In the genomic region with DNA sequence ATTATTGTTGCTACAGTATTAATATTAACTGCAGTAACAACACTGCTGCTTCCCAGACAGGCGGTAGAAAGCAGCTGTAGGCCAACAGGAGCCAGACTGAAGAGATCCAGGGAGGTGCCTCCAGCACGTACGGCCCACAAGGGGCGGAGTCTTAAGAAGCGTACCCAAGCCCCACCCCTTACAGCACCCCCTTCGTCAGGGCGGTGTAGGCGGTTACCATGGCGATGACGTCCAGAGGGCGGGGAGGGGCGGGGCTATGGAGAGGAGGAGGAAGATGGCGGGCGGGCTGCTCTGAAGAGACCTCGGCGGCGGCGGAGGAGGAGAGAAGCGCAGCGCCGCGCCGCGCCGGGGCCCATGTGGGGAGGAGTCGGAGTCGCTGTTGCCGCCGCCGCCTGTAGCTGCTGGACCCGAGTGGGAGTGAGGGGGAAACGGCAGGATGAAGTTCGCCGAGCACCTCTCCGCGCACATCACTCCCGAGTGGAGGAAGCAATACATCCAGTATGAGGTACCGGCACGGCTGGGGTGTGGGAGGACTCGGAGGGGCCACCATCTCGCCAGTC, we compare ENCODE assay signal across 8 cellular contexts. TPM values are rescaled to one million over a fixed set of nuclear protein-coding genes. Genes with fewer than 3 reads are reported as not detected.
DNase-seq lines count a peak whose midpoint lies in the region; ATAC-seq and TF ChIP-seq lines count a peak whose summit lies in the region.

XPR1 (plus strand) TSS at position 257 of the 560 bp plus-strand sequence; CDS start at position 437, 180 bp downstream.

- peak within 1 kb of the TSS; percentile 78 for H3K9ac ChIP-seq in SK-N-SH

- peak; percentile 43 for TF ChIP-seq CTCF in GM10248 (IDR thresholded peaks at IDR 0.05; ENCODE audit: control extremely low read depth, extremely low read depth, low read depth, missing control alignments)
- no peak for TF ChIP-seq CTCF in SK-N-SH (IDR thresholded peaks at IDR 0.05)

- CTCF ChIA-PET in GM10248 (lab: Yijun Ruan, JAX) (interaction anchor here (0.7 to 2.5 kb wide), 13 partner anchors 13 to 536 kb away, joined by 3 to 7 read pairs (median 3); no protein-coding TSS in a partner anchor), SK-N-SH (lab: Yijun Ruan, JAX) (interaction anchor here (0.9 to 3.9 kb wide), 12 partner anchors 11 to 231 kb away, joined by 3 to 27 read pairs (median 4); no protein-coding TSS in a partner anchor)

- peak within 1 kb of the TSS; percentile 72 to 99 for H3K4me3 ChIP-seq in SK-N-SH (ENCODE audit: low read depth in 2 of 2, low read length in 1 of 2)

- peaks cover 3% of the 10 kb centered on the region for H3F3A ChIP-seq in SK-N-SH (replicated peaks; ENCODE audit: insufficient read depth)

- H3K9me3 ChIP-seq in SK-N-SH: no peaks in the 10 kb centered on the region

- under 1% methylated on average over 13 of the region's 41 CpGs for WGBS in SK-N-SH (ENCODE audit: low lambda C conversion rate)

- ATAC-seq in HG02571 (IDR thresholded peaks at IDR 0.05; ENCODE audit: unreplicated experiment): peak; percentile 97

- peak within 1 kb of the TSS; percentile 85 for H2AFZ ChIP-seq in SK-N-SH (ENCODE audit: low read depth)

- H3K27me3 ChIP-seq in SK-N-SH (ENCODE audit: insufficient read depth): no peaks in the 10 kb centered on the region

- DNase-seq in GM10248 (ENCODE audit: extremely low spot score) (peak; percentile 96), NCI-H1048 (lab: John Stamatoyannopoulos, UW) (peak; percentile 100), SK-N-SH (peak; percentile 95), globus pallidus (ENCODE audit: low spot score) (peak; percentile 100), occipital lobe (lab: John Stamatoyannopoulos, UW) (peak; percentile 99)
- peak; percentile 96 for DNase-seq in activated naive CD4-positive, alpha-beta T cell treated with anti-CD3 and anti-CD28 coated beads, Interleukin-2, amount 50 U/mL, for 16 hours

- H3K36me3 ChIP-seq in SK-N-SH (replicated peaks in 1 of 2; ENCODE audit: control insufficient read depth in 1 of 2, insufficient read depth in 2 of 2, low read length in 1 of 2): no peaks in the 10 kb centered on the region

- H3K9me2 ChIP-seq in SK-N-SH: no peaks in the 10 kb centered on the region

- TF ChIP-seq EP300 in SK-N-SH (IDR thresholded peaks at IDR 0.05; ENCODE audit: borderline replicate concordance in 1 of 2, low read depth in 1 of 2, low read length in 1 of 2): no peak

- H4K20me1 ChIP-seq in SK-N-SH (ENCODE audit: insufficient read depth): peaks cover 19% of the 10 kb centered on the region

- H3K79me2 ChIP-seq in SK-N-SH (ENCODE audit: insufficient read depth): peaks cover 42% of the 10 kb centered on the region

- H3K4me2 ChIP-seq in SK-N-SH: peak within 1 kb of the TSS; percentile 80

- POLR2A ChIA-PET in GM10248 (lab: Yijun Ruan, JAX): no interaction called here
- POLR2A ChIA-PET in SK-N-SH (lab: Yijun Ruan, JAX): interaction anchor here (0.5 to 1.2 kb wide), 3 partner anchors 94 to 133 kb away, joined by 3 to 4 read pairs (median 3); no protein-coding TSS in a partner anchor

- TF ChIP-seq RAD21 in SK-N-SH (IDR thresholded peaks at IDR 0.05; ENCODE audit: low read length): peak; percentile 44; the same call in 1 of the 2 replicates

- peaks cover 20 to 22% of the 10 kb centered on the region in 2 experiments; a peak in 3 of 4 replicates for H3K4me1 ChIP-seq in SK-N-SH (ENCODE audit: control insufficient read depth in 1 of 2, insufficient read depth in 2 of 2, low read depth in 1 of 2, low read length in 1 of 2)

- H3K27ac ChIP-seq in SK-N-SH (ENCODE audit: low read depth in 2 of 2, low read length in 1 of 2) (peak within 1 kb of the TSS; percentile 85 to 95), temporal lobe (ENCODE audit: low read depth, low read length) (peak within 1 kb of the TSS; percentile 75)

TF ChIP-seq in SK-N-SH, 30 proteins besides CTCF, POLR2A, EP300 and RAD21 (continues in another document):
- TF ChIP-seq JUND (IDR thresholded peaks at IDR 0.05) (no peak), RCOR1 (IDR thresholded peaks at IDR 0.05; ENCODE audit: low read length) (0 out of 2 replicates have a peak, but pooled peaks have one; percentile 6), TAF1 (IDR thresholded peaks at IDR 0.05; ENCODE audit: borderline replicate concordance, low read depth, low read length) (peak; percentile 96), EZH2phosphoT487 (IDR thresholded peaks at IDR 0.05; ENCODE audit: borderline replicate concordance, low read depth) (no peak), YY1 (IDR thresholded peaks at IDR 0.05; ENCODE audit: low read depth) (peak; percentile 87), NRF1 (IDR thresholded peaks at IDR 0.05; ENCODE audit: low read depth, low read length) (no peak), ELF1 (IDR thresholded peaks at IDR 0.05) (no peak), FOXJ3 (CRISPR knock-in tag; IDR thresholded peaks at IDR 0.05) (no peak), FOSL2 (IDR thresholded peaks at IDR 0.05; ENCODE audit: borderline replicate concordance, low read depth) (no peak), NFIC (IDR thresholded peaks at IDR 0.05; ENCODE audit: borderline replicate concordance) (no peak), RFX5 (IDR thresholded peaks at IDR 0.05; ENCODE audit: low read length) (no peak), RXRA (IDR thresholded peaks at IDR 0.05; ENCODE audit: borderline replicate concordance, low read depth) (no peak), FOXM1 (IDR thresholded peaks at IDR 0.05; ENCODE audit: low read depth) (no peak), GABPA (IDR thresholded peaks at IDR 0.05; ENCODE audit: low read depth) (no peak), GATA2 (CRISPR knock-in tag; IDR thresholded peaks at IDR 0.05) (no peak), TEAD4 (IDR thresholded peaks at IDR 0.05; ENCODE audit: borderline replicate concordance, insufficient read depth) (no peak), SMC3 (IDR thresholded peaks at IDR 0.05; ENCODE audit: low read depth, low read length) (no peak), CHD2 (IDR thresholded peaks at IDR 0.05; ENCODE audit: low read length, partially characterized antibody) (peak; percentile 17)
- TF ChIP-seq, protein P1, sequence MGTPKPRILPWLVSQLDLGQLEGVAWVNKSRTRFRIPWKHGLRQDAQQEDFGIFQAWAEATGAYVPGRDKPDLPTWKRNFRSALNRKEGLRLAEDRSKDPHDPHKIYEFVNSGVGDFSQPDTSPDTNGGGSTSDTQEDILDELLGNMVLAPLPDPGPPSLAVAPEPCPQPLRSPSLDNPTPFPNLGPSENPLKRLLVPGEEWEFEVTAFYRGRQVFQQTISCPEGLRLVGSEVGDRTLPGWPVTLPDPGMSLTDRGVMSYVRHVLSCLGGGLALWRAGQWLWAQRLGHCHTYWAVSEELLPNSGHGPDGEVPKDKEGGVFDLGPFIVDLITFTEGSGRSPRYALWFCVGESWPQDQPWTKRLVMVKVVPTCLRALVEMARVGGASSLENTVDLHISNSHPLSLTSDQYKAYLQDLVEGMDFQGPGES (IDR thresholded peaks at IDR 0.05; ENCODE audit: low read depth, low read length): no peak
- TF ChIP-seq, protein P2, sequence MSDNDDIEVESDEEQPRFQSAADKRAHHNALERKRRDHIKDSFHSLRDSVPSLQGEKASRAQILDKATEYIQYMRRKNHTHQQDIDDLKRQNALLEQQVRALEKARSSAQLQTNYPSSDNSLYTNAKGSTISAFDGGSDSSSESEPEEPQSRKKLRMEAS (IDR thresholded peaks at IDR 0.05; ENCODE audit: low read depth): peak; percentile 62; the same call in 1 of the 2 replicates
- TF ChIP-seq, protein P3, sequence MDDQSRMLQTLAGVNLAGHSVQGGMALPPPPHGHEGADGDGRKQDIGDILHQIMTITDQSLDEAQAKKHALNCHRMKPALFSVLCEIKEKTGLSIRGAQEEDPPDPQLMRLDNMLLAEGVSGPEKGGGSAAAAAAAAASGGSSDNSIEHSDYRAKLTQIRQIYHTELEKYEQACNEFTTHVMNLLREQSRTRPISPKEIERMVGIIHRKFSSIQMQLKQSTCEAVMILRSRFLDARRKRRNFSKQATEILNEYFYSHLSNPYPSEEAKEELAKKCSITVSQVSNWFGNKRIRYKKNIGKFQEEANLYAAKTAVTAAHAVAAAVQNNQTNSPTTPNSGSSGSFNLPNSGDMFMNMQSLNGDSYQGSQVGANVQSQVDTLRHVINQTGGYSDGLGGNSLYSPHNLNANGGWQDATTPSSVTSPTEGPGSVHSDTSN (IDR thresholded peaks at IDR 0.05): no peak
- TF ChIP-seq, protein P4, sequence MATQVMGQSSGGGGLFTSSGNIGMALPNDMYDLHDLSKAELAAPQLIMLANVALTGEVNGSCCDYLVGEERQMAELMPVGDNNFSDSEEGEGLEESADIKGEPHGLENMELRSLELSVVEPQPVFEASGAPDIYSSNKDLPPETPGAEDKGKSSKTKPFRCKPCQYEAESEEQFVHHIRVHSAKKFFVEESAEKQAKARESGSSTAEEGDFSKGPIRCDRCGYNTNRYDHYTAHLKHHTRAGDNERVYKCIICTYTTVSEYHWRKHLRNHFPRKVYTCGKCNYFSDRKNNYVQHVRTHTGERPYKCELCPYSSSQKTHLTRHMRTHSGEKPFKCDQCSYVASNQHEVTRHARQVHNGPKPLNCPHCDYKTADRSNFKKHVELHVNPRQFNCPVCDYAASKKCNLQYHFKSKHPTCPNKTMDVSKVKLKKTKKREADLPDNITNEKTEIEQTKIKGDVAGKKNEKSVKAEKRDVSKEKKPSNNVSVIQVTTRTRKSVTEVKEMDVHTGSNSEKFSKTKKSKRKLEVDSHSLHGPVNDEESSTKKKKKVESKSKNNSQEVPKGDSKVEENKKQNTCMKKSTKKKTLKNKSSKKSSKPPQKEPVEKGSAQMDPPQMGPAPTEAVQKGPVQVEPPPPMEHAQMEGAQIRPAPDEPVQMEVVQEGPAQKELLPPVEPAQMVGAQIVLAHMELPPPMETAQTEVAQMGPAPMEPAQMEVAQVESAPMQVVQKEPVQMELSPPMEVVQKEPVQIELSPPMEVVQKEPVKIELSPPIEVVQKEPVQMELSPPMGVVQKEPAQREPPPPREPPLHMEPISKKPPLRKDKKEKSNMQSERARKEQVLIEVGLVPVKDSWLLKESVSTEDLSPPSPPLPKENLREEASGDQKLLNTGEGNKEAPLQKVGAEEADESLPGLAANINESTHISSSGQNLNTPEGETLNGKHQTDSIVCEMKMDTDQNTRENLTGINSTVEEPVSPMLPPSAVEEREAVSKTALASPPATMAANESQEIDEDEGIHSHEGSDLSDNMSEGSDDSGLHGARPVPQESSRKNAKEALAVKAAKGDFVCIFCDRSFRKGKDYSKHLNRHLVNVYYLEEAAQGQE (IDR thresholded peaks at IDR 0.05; ENCODE audit: low read depth, low read length): no peak

RNA-seq across cellular contexts. Expression of gene XPR1, which starts in this region (rescaled TPM):
- 7.9 and 11.5 TPM in 2 replicates for polyA plus RNA-seq in SK-N-SH (2012; rRNA removed)
- polyA plus RNA-seq in SK-N-SH (2012; cell fraction: cytosol; rRNA removed): 11.4 and 12.2 TPM in 2 replicates
- 4.1 and 6.8 TPM in 2 replicates for polyA plus RNA-seq in SK-N-SH (2012; cell fraction: nucleus; rRNA removed)
- total RNA-seq in occipital lobe: 370 TPM
- total RNA-seq in temporal lobe: 329 TPM

Comparison
In these comparisons a context has a peak if more than half of its experiments do, and no peak if none do; other contexts are left out.
1. Peak in every context shown above with its lines: DNase-seq, ATAC-seq, H3K4me3 ChIP-seq and H3K27ac ChIP-seq.